In the genomic region with DNA sequence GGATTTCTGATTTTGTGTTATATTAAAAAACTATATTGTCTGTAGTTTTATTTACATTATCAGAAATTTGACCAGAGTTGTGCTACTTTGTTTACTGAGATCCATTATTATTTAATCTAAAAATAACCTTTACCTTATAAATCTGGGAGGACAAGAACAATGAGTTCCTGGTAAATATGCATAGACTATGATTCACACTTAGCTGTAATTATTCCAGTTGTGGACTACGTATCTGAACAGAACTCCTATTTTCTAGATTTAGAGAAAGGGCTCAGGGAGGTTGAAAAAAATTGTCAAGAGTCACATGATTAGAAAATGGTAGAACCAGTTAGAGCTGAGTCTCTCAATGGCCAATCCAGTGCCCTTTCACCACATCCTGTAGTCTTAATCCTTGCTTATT, we compare ENCODE assay signal across 8 cellular contexts. TPM values are rescaled to one million over a fixed set of nuclear protein-coding genes. Genes with fewer than 3 reads are reported as not detected.
"Had no signal": no experiment of that assay in that cellular context is flagged by ENCODE, and none has a peak within 500 bp of the region (broad histone marks: within the 10 kb centered on the region; RNA-seq: fewer than 3 reads in every experiment).

No MANE protein-coding gene starts in this region.

- ATAC-seq: HepG2 had no signal

- H3K4me2 ChIP-seq: KMS-11 had no signal

- H3K9ac ChIP-seq: KMS-11 had no signal

- FAIRE-seq: HepG2, HTR-8/SVneo had no signal

- H3K4me3 Mint-ChIP-seq: IgD-negative memory B cell had no signal

- H3K27ac ChIP-seq: HL-60, KMS-11 had no signal

- DNase-seq: IMR-90, KBM-7, KG1 had no signal

RNA-seq across cellular contexts. Expression of gene GPR158, which starts 4.2 kb away (rescaled TPM):
- total RNA-seq: HepG2, IMR-90 had no signal
- polyA plus RNA-seq: HepG2, IgD-negative memory B cell, IMR-90 had no signal
